16 cellular contexts compared by ENCODE assay signal in the genomic region with DNA sequence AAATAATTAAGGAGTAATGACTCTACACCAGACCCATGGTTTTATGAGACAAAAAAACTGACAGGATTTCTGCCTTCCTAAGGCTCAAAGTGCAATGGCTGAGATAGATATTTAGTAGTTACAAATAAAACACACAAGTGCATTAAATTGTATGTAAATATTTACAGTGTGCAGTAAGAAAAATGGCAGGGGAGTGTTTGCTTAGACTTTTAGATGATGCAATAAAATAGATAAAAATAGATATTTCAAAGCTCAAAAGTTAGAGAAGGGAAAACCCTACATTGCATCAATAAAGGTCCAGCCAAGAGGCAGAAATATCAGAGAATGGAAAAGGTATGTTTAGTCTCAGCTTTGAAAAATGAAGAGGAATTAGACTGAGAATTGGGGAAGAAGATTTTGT.
DNase-seq lines count a peak whose midpoint lies in the region; ATAC-seq and TF ChIP-seq lines count a peak whose summit lies in the region.
"Had no signal": no experiment of that assay in that cellular context is flagged by ENCODE, and none has a peak within 500 bp of the region (broad histone marks: within the 10 kb centered on the region; RNA-seq: fewer than 3 reads in every experiment).

No MANE protein-coding gene starts in this region.

- dilution Hi-C loops in IMR-90 (cut with HindIII; ENCODE audit: low sequenced_read_pairs, unreplicated experiment) = no loop called here

- no peaks in the 10 kb centered on the region for H3K4me1 ChIP-seq in IMR-90 (ENCODE audit: control insufficient read depth, insufficient read depth, low read length)
- H3K4me1 ChIP-seq in naive thymus-derived CD4-positive, alpha-beta T cell (ENCODE audit: control insufficient read depth in 2 of 2, insufficient read depth in 2 of 2, low read length in 2 of 2) = peaks cover 21 to 26% of the 10 kb centered on the region in 2 donors
- peaks cover 25% of the 10 kb centered on the region for H3K4me1 ChIP-seq in A673 (ENCODE audit: insufficient read depth, low read length, poor library complexity, severe bottlenecking)
- peaks cover 21% of the 10 kb centered on the region for H3K4me1 ChIP-seq in lower lobe of right lung
- H3K4me1 ChIP-seq: testis had no signal

- no peak overlapping the region for H3K4me3 ChIP-seq in IMR-90 (ENCODE audit: insufficient read depth, low read depth, low read length)
- no peak overlapping the region for H3K4me3 ChIP-seq in naive thymus-derived CD4-positive, alpha-beta T cell (ENCODE audit: low read length)
- H3K4me3 ChIP-seq in brain microvascular endothelial cell (ENCODE audit: low read depth, low read length) = no peak overlapping the region
- H3K4me3 ChIP-seq in A673 (ENCODE audit: low read depth, low read length, poor library complexity, severe bottlenecking) = no peak overlapping the region
- no peak overlapping the region for H3K4me3 ChIP-seq in lower lobe of right lung
- H3K4me3 ChIP-seq: right atrium auricular region, testis had no signal

- H3K9me3 Mint-ChIP-seq in activated naive CD8-positive, alpha-beta T cell treated with anti-CD3 and anti-CD28 coated beads, Interleukin-2, amount 10 ng/mL, durations not matched to agents 7 days and 5 days = peaks cover 5% of the 10 kb centered on the region
- H3K9me3 Mint-ChIP-seq in naive thymus-derived CD4-positive, alpha-beta T cell = peaks cover 0 to 6% (median 0%) of the 10 kb centered on the region in 11 donors
- H3K9me3 Mint-ChIP-seq: activated B cell treated with CpG ODN at 0.5 μM for 24 hours; CD4-positive, alpha-beta memory T cell had no signal

- no peaks in the 10 kb centered on the region for H3K9me1 ChIP-seq in IMR-90 (ENCODE audit: insufficient read depth, low read length)

- in situ Hi-C loops in IMR-90 (cut with MboI; ENCODE audit: low sequenced_read_pairs) = no loop called here
- in situ Hi-C loops in brain microvascular endothelial cell (cut with HindIII; ENCODE audit: low pct_ligation_motif_present, low sequenced_read_pairs) = no loop called here

- H2BK15ac ChIP-seq in IMR-90 (ENCODE audit: low read depth, low read length) = no peak overlapping the region

- no peak overlapping the region for H4K5ac ChIP-seq in IMR-90 (ENCODE audit: low read depth, low read length)

- no peak overlapping the region for H4K91ac ChIP-seq in IMR-90 (ENCODE audit: insufficient read depth, low read depth, low read length)

- no peaks in the 10 kb centered on the region for H3K79me1 ChIP-seq in IMR-90 (ENCODE audit: low read depth in 1 of 2, low read length in 2 of 2)

- H3K9ac ChIP-seq in IMR-90 (ENCODE audit: low read depth, low read length) = no peak overlapping the region

- POLR2A ChIA-PET in IMR-90 (lab: Charles Lee; ENCODE audit: unreplicated experiment) = no interaction called here
- POLR2A ChIA-PET in activated naive CD8-positive, alpha-beta T cell treated with anti-CD3 and anti-CD28 coated beads, Interleukin-2, amount 10 ng/mL, durations not matched to agents 7 days and 5 days (lab: Charles Lee) = interaction anchor here (1.1 to 1.7 kb wide), 2 partner anchors 226 to 287 kb away, joined by 3 to 5 read pairs; a partner anchor contains a TSS
- POLR2A ChIA-PET in naive thymus-derived CD4-positive, alpha-beta T cell (lab: Charles Lee) = interaction anchor here (0.6 to 1.5 kb wide), 3 partner anchors 8 to 287 kb away, joined by 3 to 8 read pairs (median 5); a partner anchor contains a TSS
- POLR2A ChIA-PET in A673 (lab: Charles Lee; ENCODE audit: low non-redundant PET) = no interaction called here

- no peak overlapping the region for H2BK5ac ChIP-seq in IMR-90 (ENCODE audit: low read depth, low read length, poor library complexity, severe bottlenecking)

- intact Hi-C loops in IMR-90 (cut with micrococcal nuclease) = loop anchor here (10.0 kb wide), 2 partner anchors 224 to 684 kb away; a partner anchor contains a TSS
- intact Hi-C loops in naive thymus-derived CD4-positive, alpha-beta T cell (cut with micrococcal nuclease) = loop anchor here (5.0 to 10.0 kb wide), 3 partner anchors 128 to 286 kb away; a partner anchor contains a TSS
- intact Hi-C loops in A673 (cut with micrococcal nuclease; ENCODE audit: unreplicated experiment) = loop anchor here (5.0 to 10.0 kb wide), 3 partner anchors 62 to 627 kb away; no protein-coding TSS in a partner anchor
- intact Hi-C loops in lower lobe of right lung (cut with DNase I) = no loop called here

- H3K27ac ChIP-seq in IMR-90 (ENCODE audit: insufficient read depth, low read length) = no peak overlapping the region
- H3K27ac ChIP-seq in naive thymus-derived CD4-positive, alpha-beta T cell (ENCODE audit: low read depth, low read length) = no peak overlapping the region
- H3K27ac ChIP-seq in brain microvascular endothelial cell = no peak overlapping the region
- H3K27ac ChIP-seq in A673 (ENCODE audit: low read depth, low read length, poor library complexity, severe bottlenecking) = no peak overlapping the region
- no peak overlapping the region for H3K27ac ChIP-seq in lower lobe of right lung
- H3K27ac ChIP-seq: right atrium auricular region, testis had no signal

- H3K9me3 ChIP-seq in IMR-90 (ENCODE audit: control insufficient read depth, insufficient read depth, low read length) = no peaks in the 10 kb centered on the region
- no peaks in the 10 kb centered on the region for H3K9me3 ChIP-seq in naive thymus-derived CD4-positive, alpha-beta T cell (ENCODE audit: control insufficient read depth in 2 of 3, low read length in 3 of 3)
- no peaks in the 10 kb centered on the region for H3K9me3 ChIP-seq in A673 (ENCODE audit: low read depth, low read length, poor library complexity, severe bottlenecking)
- H3K9me3 ChIP-seq in lower lobe of right lung = no peaks in the 10 kb centered on the region
- H3K9me3 ChIP-seq: right atrium auricular region, testis had no signal

- peaks cover 20% of the 10 kb centered on the region for H3K4me1 Mint-ChIP-seq in activated naive CD8-positive, alpha-beta T cell treated with anti-CD3 and anti-CD28 coated beads, Interleukin-2, amount 10 ng/mL, durations not matched to agents 7 days and 5 days
- H3K4me1 Mint-ChIP-seq in naive thymus-derived CD4-positive, alpha-beta T cell = peaks cover 21 to 33% (median 27%) of the 10 kb centered on the region in 7 donors

- no peak overlapping the region for H2AK5ac ChIP-seq in IMR-90 (ENCODE audit: low read depth, low read length)

- H3K23ac ChIP-seq in IMR-90 (ENCODE audit: low read depth, low read length) = no peak overlapping the region

- TF ChIP-seq POLR2A in IMR-90 (IDR thresholded peaks at IDR 0.05; ENCODE audit: low read depth, low read length) = no peak

- H4K20me1 ChIP-seq in IMR-90 (ENCODE audit: insufficient read depth, low read length) = no peaks in the 10 kb centered on the region

- TF ChIP-seq CTCF in IMR-90 (conservative IDR thresholded peaks at IDR 0.05; ENCODE audit: low read depth, low read length) (no peak), brain microvascular endothelial cell (IDR thresholded peaks at IDR 0.05; ENCODE audit: low read depth, low read length, missing control alignments) (no peak), A673 (conservative IDR thresholded peaks at IDR 0.05; ENCODE audit: low read depth, low read length) (no peak), lower lobe of right lung (IDR thresholded peaks at IDR 0.05) (no peak)

- H3K4ac ChIP-seq in IMR-90 (ENCODE audit: low read depth, low read length) = no peak overlapping the region

- H3K4me3 Mint-ChIP-seq in activated naive CD8-positive, alpha-beta T cell treated with anti-CD3 and anti-CD28 coated beads, Interleukin-2, amount 10 ng/mL, durations not matched to agents 7 days and 5 days = no peak overlapping the region
- H3K4me3 Mint-ChIP-seq in naive thymus-derived CD4-positive, alpha-beta T cell = peak overlapping the region in 8 of 10 donors; percentile 42 to 84 (median 69)
- H3K4me3 Mint-ChIP-seq: neural crest cell had no signal

- H3K56ac ChIP-seq in IMR-90 (ENCODE audit: extremely low read depth, insufficient read depth, low read length) = no peak overlapping the region

- no peak for TF ChIP-seq RAD21 in IMR-90 (IDR thresholded peaks at IDR 0.05; ENCODE audit: low read length)

- no peak overlapping the region for H3K4me2 ChIP-seq in IMR-90 (ENCODE audit: low read depth, low read length)

- H3K27ac Mint-ChIP-seq in activated naive CD8-positive, alpha-beta T cell treated with anti-CD3 and anti-CD28 coated beads, Interleukin-2, amount 10 ng/mL, durations not matched to agents 7 days and 5 days = peak overlapping the region; percentile 79
- H3K27ac Mint-ChIP-seq in naive thymus-derived CD4-positive, alpha-beta T cell = peak overlapping the region; percentile 3 to 91 (median 63)

- no peak overlapping the region for H3K18ac ChIP-seq in IMR-90 (ENCODE audit: low read depth, low read length)

- no peak overlapping the region for H3K14ac ChIP-seq in IMR-90 (replicated peaks; ENCODE audit: low read depth, low read length)

- no peak overlapping the region for H2AK9ac ChIP-seq in IMR-90 (replicated peaks; ENCODE audit: low read depth, low read length, poor library complexity)

- DNase-seq in NCI-H146 (lab: John Stamatoyannopoulos, UW) = peak; percentile 43
- DNase-seq in NCI-H146 treated with DMSO at 0.1 percent for 48 hours (lab: John Stamatoyannopoulos, UW; ENCODE audit: unreplicated experiment) = no peak
- DNase-seq in IMR-90 = peak; percentile 13
- DNase-seq in activated naive CD8-positive, alpha-beta T cell treated with anti-CD3 and anti-CD28 coated beads, Interleukin-2, amount 10 ng/mL, durations not matched to agents 7 days and 5 days = no peak
- DNase-seq in naive thymus-derived CD4-positive, alpha-beta T cell = no peak
- no peak for DNase-seq in brain microvascular endothelial cell
- DNase-seq in A673 (ENCODE audit: low spot score) = no peak
- no peak for DNase-seq in lower lobe of right lung
- DNase-seq: activated B cell treated with CpG ODN at 0.5 μM for 24 hours, activated T-cell treated with anti-CD3 and anti-CD28 coated beads for 4 hours, EL, mammary epithelial cell, testis had no signal

- no TSS peak for BruUV-seq in IMR-90 (replicated peaks; lab: Mats Ljungman, UMichigan)
- no TSS peak for BruUV-seq in A673 (replicated peaks; lab: Mats Ljungman, UMichigan)

- H2BK20ac ChIP-seq in IMR-90 (ENCODE audit: low read depth, low read length) = no peak overlapping the region

- CTCF ChIA-PET in IMR-90 (lab: Yijun Ruan, JAX) (no interaction called here), A673 (lab: Charles Lee) (no interaction called here)
- CTCF ChIA-PET in naive thymus-derived CD4-positive, alpha-beta T cell (lab: Charles Lee) = interaction anchor here (1.8 kb wide), 1 partner anchor 286 kb away, joined by 5 read pairs; a partner anchor contains a TSS

- H3K36me3 ChIP-seq in IMR-90 (ENCODE audit: control insufficient read depth, insufficient read depth, low read length) = no peaks in the 10 kb centered on the region
- no peaks in the 10 kb centered on the region for H3K36me3 ChIP-seq in naive thymus-derived CD4-positive, alpha-beta T cell (ENCODE audit: control insufficient read depth in 2 of 3, insufficient read depth in 3 of 3, low read length in 3 of 3)
- no peaks in the 10 kb centered on the region for H3K36me3 ChIP-seq in brain microvascular endothelial cell (replicated peaks)
- no peaks in the 10 kb centered on the region for H3K36me3 ChIP-seq in A673 (ENCODE audit: insufficient read depth, low read length, poor library complexity, severe bottlenecking)
- no peaks in the 10 kb centered on the region for H3K36me3 ChIP-seq in lower lobe of right lung
- H3K36me3 ChIP-seq: right atrium auricular region had no signal

- no peak for ATAC-seq in IMR-90 (ENCODE audit: low read depth)
- no peak for ATAC-seq in activated naive CD8-positive, alpha-beta T cell treated with anti-CD3 and anti-CD28 coated beads, Interleukin-2, amount 10 ng/mL, durations not matched to agents 7 days and 5 days (ENCODE audit: low read depth)
- no peak for ATAC-seq in naive thymus-derived CD4-positive, alpha-beta T cell
- ATAC-seq in lower lobe of right lung = no peak

- peaks cover 3% of the 10 kb centered on the region for H3K36me3 Mint-ChIP-seq in activated naive CD8-positive, alpha-beta T cell treated with anti-CD3 and anti-CD28 coated beads, Interleukin-2, amount 10 ng/mL, durations not matched to agents 7 days and 5 days
- peaks cover 0 to 20% (median 0%) of the 10 kb centered on the region in 5 donors for H3K36me3 Mint-ChIP-seq in naive thymus-derived CD4-positive, alpha-beta T cell
- H3K36me3 Mint-ChIP-seq: CD4-positive, alpha-beta memory T cell had no signal

- H3K27me3 Mint-ChIP-seq in activated naive CD8-positive, alpha-beta T cell treated with anti-CD3 and anti-CD28 coated beads, Interleukin-2, amount 10 ng/mL, durations not matched to agents 7 days and 5 days = no peaks in the 10 kb centered on the region
- no peaks in the 10 kb centered on the region for H3K27me3 Mint-ChIP-seq in naive thymus-derived CD4-positive, alpha-beta T cell
- H3K27me3 Mint-ChIP-seq: activated B cell treated with CpG ODN at 0.5 μM for 24 hours; CD4-positive, alpha-beta memory T cell had no signal

- H2BK120ac ChIP-seq in IMR-90 (ENCODE audit: low read depth, low read length) = no peak overlapping the region; the same call in 1 of the 2 replicates

- no peak overlapping the region for H4K8ac ChIP-seq in IMR-90 (ENCODE audit: low read depth in 2 of 2, low read length in 2 of 2)

- no peak overlapping the region for H2AFZ ChIP-seq in IMR-90 (replicated peaks; ENCODE audit: low read length, poor library complexity)

- H3K27me3 ChIP-seq in IMR-90 (ENCODE audit: control insufficient read depth, insufficient read depth, low read length) (no peaks in the 10 kb centered on the region), brain microvascular endothelial cell (replicated peaks) (no peaks in the 10 kb centered on the region), A673 (replicated peaks; ENCODE audit: insufficient read depth, low read depth, low read length, poor library complexity) (no peaks in the 10 kb centered on the region), lower lobe of right lung (ENCODE audit: low read depth) (no peaks in the 10 kb centered on the region)
- H3K27me3 ChIP-seq in naive thymus-derived CD4-positive, alpha-beta T cell (ENCODE audit: control insufficient read depth in 2 of 2, insufficient read depth in 2 of 2, low read length in 2 of 2) = no peaks in the 10 kb centered on the region
- H3K27me3 ChIP-seq: right atrium auricular region, testis had no signal

Comparison
In these comparisons a context has a peak if more than half of its experiments do, and no peak if none do; other contexts are left out.
1. DNase-seq: peak in NCI-H146 (single experiment) and IMR-90 (single experiment); none in NCI-H146 treated with DMSO at 0.1 percent for 48 hours (single experiment), activated naive CD8-positive, alpha-beta T cell treated with anti-CD3 and anti-CD28 coated beads, Interleukin-2, amount 10 ng/mL, durations not matched to agents 7 days and 5 days (single experiment), naive thymus-derived CD4-positive, alpha-beta T cell (0 of 9), brain microvascular endothelial cell (single experiment), A673 (single experiment) and lower lobe of right lung (single experiment).
2. POLR2A ChIA-PET loops: an anchor here in activated naive CD8-positive, alpha-beta T cell treated with anti-CD3 and anti-CD28 coated beads, Interleukin-2, amount 10 ng/mL, durations not matched to agents 7 days and 5 days (1.1 to 1.7 kb wide) and naive thymus-derived CD4-positive, alpha-beta T cell (0.6 to 1.5 kb wide); none called in IMR-90 and A673.